ENCODE assay signal across 20 cellular contexts in genomic region chr7:2936891-2937580, GRCh38.
DNase-seq lines count a peak whose midpoint lies in the region; ATAC-seq and TF ChIP-seq lines count a peak whose summit lies in the region.
"Had no signal": no experiment of that assay in that cellular context is flagged by ENCODE, and none has a peak within 500 bp of the region (broad histone marks: within the 10 kb centered on the region; RNA-seq: fewer than 3 reads in every experiment).

No MANE protein-coding gene starts in this region.

- DNase-seq in stimulated activated naive CD8-positive, alpha-beta T cell treated with anti-CD3 and anti-CD28 coated beads, Interleukin-15, amount 100 ng/mL, for 72 hours: no peak
- DNase-seq in stimulated activated naive CD8-positive, alpha-beta T cell treated with anti-CD3 and anti-CD28 coated beads, Interleukin-15, Interleukin-2, amounts not matched to agents 100 U/mL and 50 U/mL, for 24 hours: no peak
- DNase-seq in islet precursor cell (peak; percentile 49), omental fat pad (ENCODE audit: low spot score) (peak; percentile 16), activated gamma-delta T cell treated with Interleukin-2 at 50 U/mL for 16 hours (no peak), NCI-H2107 treated with DMSO at 0.1 percent for 48 hours (lab: John Stamatoyannopoulos, UW; ENCODE audit: unreplicated experiment) (no peak), HFFc6 (no peak)
- DNase-seq: activated CD4-positive, alpha-beta T cell treated with anti-CD3 and anti-CD28 coated beads, Interleukin-2, amount 50 U/mL, for 1 hour; DMS79 treated with DMSO at 0.1 percent for 48 hours; effector CD4-positive, alpha-beta T cell; HCEC 1CT; NCI-H1048; NCI-H1694; NCI-H2171; NCI-H526; SW 1271; T1000 had no signal

- no peaks in the 10 kb centered on the region for H3K27me3 Mint-ChIP-seq in stimulated activated naive CD8-positive, alpha-beta T cell treated with anti-CD3 and anti-CD28 coated beads, Interleukin-15, amount 100 ng/mL, for 72 hours
- peaks cover 14% of the 10 kb centered on the region for H3K27me3 Mint-ChIP-seq in HFFc6 (ENCODE audit: insufficient read depth)
- H3K27me3 Mint-ChIP-seq: IgD-negative memory B cell had no signal

- H3K4me1 Mint-ChIP-seq in stimulated activated naive CD8-positive, alpha-beta T cell treated with anti-CD3 and anti-CD28 coated beads, Interleukin-15, amount 100 ng/mL, for 72 hours: peaks cover 38% of the 10 kb centered on the region
- H3K4me1 Mint-ChIP-seq in HFFc6 (ENCODE audit: low read depth): peaks cover 8% of the 10 kb centered on the region

- TF ChIP-seq CTCF in omental fat pad (IDR thresholded peaks at IDR 0.05): no peak
- TF ChIP-seq CTCF in HFFc6 (IDR thresholded peaks at IDR 0.05): no peak

- no peak overlapping the region for H3K4me3 Mint-ChIP-seq in stimulated activated naive CD8-positive, alpha-beta T cell treated with anti-CD3 and anti-CD28 coated beads, Interleukin-15, amount 100 ng/mL, for 72 hours
- H3K4me3 Mint-ChIP-seq in HFFc6: no peak overlapping the region
- H3K4me3 Mint-ChIP-seq: brain had no signal

- no peaks in the 10 kb centered on the region for H3K9me3 Mint-ChIP-seq in stimulated activated naive CD8-positive, alpha-beta T cell treated with anti-CD3 and anti-CD28 coated beads, Interleukin-15, amount 100 ng/mL, for 72 hours
- H3K9me3 Mint-ChIP-seq in HFFc6: no peaks in the 10 kb centered on the region; the same call in 1 of the 2 replicates
- H3K9me3 Mint-ChIP-seq: IgD-negative memory B cell had no signal

- ATAC-seq in stimulated activated naive CD8-positive, alpha-beta T cell treated with anti-CD3 and anti-CD28 coated beads, Interleukin-15, amount 100 ng/mL, for 72 hours: no peak
- no peak for ATAC-seq in stimulated activated naive CD8-positive, alpha-beta T cell treated with anti-CD3 and anti-CD28 coated beads, Interleukin-15, Interleukin-2, amounts not matched to agents 100 U/mL and 50 U/mL, for 24 hours
- no peak for ATAC-seq in omental fat pad (ENCODE audit: low FRiP score)

- no peaks in the 10 kb centered on the region for H3K36me3 Mint-ChIP-seq in HFFc6 (ENCODE audit: low read depth)
- H3K36me3 Mint-ChIP-seq: brain had no signal

- H3K27ac Mint-ChIP-seq in stimulated activated naive CD8-positive, alpha-beta T cell treated with anti-CD3 and anti-CD28 coated beads, Interleukin-15, amount 100 ng/mL, for 72 hours: peak overlapping the region; percentile 52 to 60
- H3K27ac Mint-ChIP-seq in HFFc6: no peak overlapping the region
- H3K27ac Mint-ChIP-seq: IgD-negative memory B cell, progenitor cell of endocrine pancreas had no signal

Comparison
In these comparisons a context has a peak if more than half of its experiments do, and no peak if none do; other contexts are left out.
1. DNase-seq: peak in islet precursor cell (single experiment) and omental fat pad (single experiment); none in stimulated activated naive CD8-positive, alpha-beta T cell treated with anti-CD3 and anti-CD28 coated beads, Interleukin-15, amount 100 ng/mL, for 72 hours (0 of 2), stimulated activated naive CD8-positive, alpha-beta T cell treated with anti-CD3 and anti-CD28 coated beads, Interleukin-15, Interleukin-2, amounts not matched to agents 100 U/mL and 50 U/mL, for 24 hours (single experiment), activated gamma-delta T cell treated with Interleukin-2 at 50 U/mL for 16 hours (single experiment), NCI-H2107 treated with DMSO at 0.1 percent for 48 hours (single experiment) and HFFc6 (single experiment).